Comparison of ENCODE assay signal across 21 cellular contexts in the genomic region with DNA sequence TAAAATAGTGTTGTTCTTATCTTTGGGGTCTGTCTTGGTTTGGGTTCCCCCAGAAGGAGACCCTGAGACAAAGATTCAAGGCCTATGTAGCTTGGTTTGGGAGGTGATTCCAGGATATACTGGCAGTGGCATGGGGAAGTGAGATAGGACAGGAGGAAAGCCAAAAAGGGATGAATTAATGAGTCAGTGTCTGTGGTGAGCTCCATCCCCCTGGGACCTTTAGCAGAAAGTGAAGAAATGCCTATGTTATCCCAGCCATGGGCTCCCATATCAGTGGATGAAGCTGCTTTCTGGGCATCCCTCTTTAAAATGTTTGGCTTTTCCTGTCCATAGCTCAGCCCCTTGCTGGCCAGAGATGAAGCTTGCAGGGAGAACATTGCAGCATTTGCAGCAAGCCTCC.
"Had no signal": no experiment of that assay in that cellular context is flagged by ENCODE, and none has a peak within 500 bp of the region (broad histone marks: within the 10 kb centered on the region; RNA-seq: fewer than 3 reads in every experiment).

No MANE protein-coding gene starts in this region.

- H3K79me2 ChIP-seq: parathyroid adenoma had no signal

- H2AFZ ChIP-seq: parathyroid adenoma had no signal

- ATAC-seq: heart left ventricle; left ventricle myocardium superior; natural killer cell treated with Interleukin-12 subunit alpha and Interleukin-12 subunit beta and Interleukin-15 and Interleukin-18, amount 100 ng/mL, for 72 hours; right cardiac atrium; stimulated activated effector memory CD8-positive, alpha-beta T cell treated with anti-CD3 and anti-CD28 coated beads, Interleukin-12 subunit alpha, Interleukin-12 subunit beta, amount 100 ng/mL, for 72 hours; stimulated activated naive CD8-positive, alpha-beta T cell treated with anti-CD3 and anti-CD28 coated beads, Interleukin-15, amount 100 ng/mL, for 72 hours had no signal

- H3K36me3 ChIP-seq: heart left ventricle, neutrophil, transverse colon, uterus had no signal

- H3K27me3 ChIP-seq: heart left ventricle, neutrophil, transverse colon, uterus had no signal

- H3K9me3 ChIP-seq: neutrophil, uterus had no signal

- H3K4me3 ChIP-seq: heart left ventricle, skin epidermis, transverse colon, uterus had no signal

- H3K4me1 ChIP-seq: heart left ventricle, parathyroid adenoma, transverse colon, uterus had no signal

- FAIRE-seq: bronchial epithelial cell, endometrium, islet of Langerhans had no signal

- H3K9ac ChIP-seq: parathyroid adenoma had no signal

- DNase-seq: activated CD4-positive, alpha-beta T cell treated with anti-CD3 and anti-CD28 coated beads for 1 hour; activated CD4-positive, alpha-beta T cell treated with anti-CD3 and anti-CD28 coated beads, Interleukin-2, amount 50 U/mL, for 4 hours; activated naive CD4-positive, alpha-beta T cell treated with Interleukin-2 at 50 U/mL for 16 hours; activated naive CD8-positive, alpha-beta T cell treated with anti-CD3 and anti-CD28 coated beads, Interleukin-2, amount 10 ng/mL, durations not matched to agents 7 days and 5 days; activated T-cell treated with anti-CD3 and anti-CD28 coated beads, Interleukin-2, amount 50 U/mL, for 48 hours; amniotic stem cell; heart left ventricle; left ventricle myocardium superior; right cardiac atrium; stimulated activated CD4-positive, alpha-beta T cell treated with anti-CD3 and anti-CD28 coated beads, Interleukin-1b, Interleukin-23, amount 100 ng/mL, for 48 hours; stimulated activated naive CD8-positive, alpha-beta T cell treated with anti-CD3 and anti-CD28 coated beads, Interleukin-15, amount 100 ng/mL, for 72 hours; transverse colon; uterus had no signal

- H3K27ac ChIP-seq: heart left ventricle, neutrophil, parathyroid adenoma, skin epidermis, transverse colon, uterus had no signal
